Comparison of ENCODE assay signal across 8 cellular contexts in the genomic region with DNA sequence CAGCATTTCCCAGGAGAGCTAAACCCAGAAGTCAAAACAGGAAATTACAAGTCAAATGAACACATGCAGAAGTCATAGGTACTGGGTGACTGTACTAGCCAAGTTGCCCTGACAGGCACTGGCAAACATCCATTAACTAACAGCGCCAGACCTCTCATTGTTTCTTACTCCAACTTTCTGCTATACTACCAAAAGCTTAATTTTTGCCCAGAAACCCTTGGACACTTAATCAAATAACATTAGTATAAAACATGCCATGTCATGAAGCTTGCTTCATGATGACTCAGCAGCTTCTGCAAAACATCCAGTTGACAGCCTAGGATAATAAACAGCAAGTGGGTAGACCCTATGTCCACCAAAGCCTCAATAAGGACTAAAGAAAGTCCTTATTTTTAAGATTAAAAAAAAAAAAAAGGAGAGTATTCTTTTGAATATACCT. TPM values are rescaled to one million over a fixed set of nuclear protein-coding genes. Genes with fewer than 3 reads are reported as not detected.
DNase-seq lines count a peak whose midpoint lies in the region; ATAC-seq and TF ChIP-seq lines count a peak whose summit lies in the region.

No MANE protein-coding gene starts in this region.

- no peaks in the 10 kb centered on the region for H3K36me3 ChIP-seq in CD4-positive, alpha-beta memory T cell (ENCODE audit: insufficient read depth, low read length)

- no peaks in the 10 kb centered on the region for H3K9me3 ChIP-seq in CD4-positive, alpha-beta memory T cell (ENCODE audit: control insufficient read depth in 1 of 2, low read length in 2 of 2)

- peaks cover 0 to 11% of the 10 kb centered on the region in 2 donors for H3K36me3 Mint-ChIP-seq in CD4-positive, alpha-beta memory T cell
- H3K36me3 Mint-ChIP-seq in activated CD8-positive, alpha-beta T cell treated with anti-CD3 and anti-CD28 coated beads for 36 hours (ENCODE audit: low read depth): peaks cover 41% of the 10 kb centered on the region

- peak overlapping the region; percentile 58 to 86 (median 80) for H3K4me3 Mint-ChIP-seq in CD4-positive, alpha-beta memory T cell
- H3K4me3 Mint-ChIP-seq in activated CD8-positive, alpha-beta T cell treated with anti-CD3 and anti-CD28 coated beads for 36 hours: peak overlapping the region; percentile 97

- no peak overlapping the region for H3K27ac ChIP-seq in CD4-positive, alpha-beta memory T cell (ENCODE audit: low read depth, low read length)

- no peak for TF ChIP-seq CTCF in activated CD8-positive, alpha-beta T cell treated with anti-CD3 and anti-CD28 coated beads for 36 hours (IDR thresholded peaks at IDR 0.05)

- peak; percentile 8 to 46 (median 24) for DNase-seq in CD4-positive, alpha-beta memory T cell
- DNase-seq in activated CD8-positive, alpha-beta T cell treated with anti-CD3 and anti-CD28 coated beads for 36 hours: peak; percentile 17
- DNase-seq in kidney glomerular epithelial cell (lab: John Stamatoyannopoulos, UW) (peak; percentile 19), putamen (ENCODE audit: low spot score) (no peak), NCI-H345 (lab: John Stamatoyannopoulos, UW) (no peak)

- peak overlapping the region; percentile 61 to 93 (median 75) for H3K27ac Mint-ChIP-seq in CD4-positive, alpha-beta memory T cell
- peak overlapping the region; percentile 94 for H3K27ac Mint-ChIP-seq in activated CD8-positive, alpha-beta T cell treated with anti-CD3 and anti-CD28 coated beads for 36 hours

- TF ChIP-seq RAD21 in Ishikawa (IDR thresholded peaks at IDR 0.05; ENCODE audit: low read depth): no peak

- peaks cover 0 to 5% (median 0%) of the 10 kb centered on the region in 8 donors for H3K9me3 Mint-ChIP-seq in CD4-positive, alpha-beta memory T cell
- no peaks in the 10 kb centered on the region for H3K9me3 Mint-ChIP-seq in activated CD8-positive, alpha-beta T cell treated with anti-CD3 and anti-CD28 coated beads for 36 hours

- H3K4me3 ChIP-seq in CD4-positive, alpha-beta memory T cell (ENCODE audit: low read length in 2 of 2): no peak overlapping the region

- POLR2A ChIA-PET in CD4-positive, alpha-beta memory T cell (lab: Charles Lee; ENCODE audit: partially characterized antibody): interaction anchor here (0.6 to 4.0 kb wide), 5 partner anchors 11 to 560 kb away, joined by 3 to 35 read pairs (median 8); partner anchors contain the start of gene FAM8A1
- POLR2A ChIA-PET in activated CD8-positive, alpha-beta T cell treated with anti-CD3 and anti-CD28 coated beads for 36 hours (lab: Charles Lee): interaction anchor here (0.8 to 3.8 kb wide), 7 partner anchors 11 to 102 kb away, joined by 3 to 32 read pairs (median 4); no protein-coding TSS in a partner anchor

- peaks cover 58% of the 10 kb centered on the region for H3K4me1 ChIP-seq in CD4-positive, alpha-beta memory T cell (ENCODE audit: insufficient read depth, low read length)

- no peak for ATAC-seq in activated CD8-positive, alpha-beta T cell treated with anti-CD3 and anti-CD28 coated beads for 36 hours
- ATAC-seq in HG03139 (IDR thresholded peaks at IDR 0.05; ENCODE audit: unreplicated experiment) (no peak), GM21737 (IDR thresholded peaks at IDR 0.05; ENCODE audit: unreplicated experiment) (no peak)

- CTCF ChIA-PET in CD4-positive, alpha-beta memory T cell (lab: Charles Lee; ENCODE audit: partially characterized antibody): interaction anchor here (1.1 to 5.0 kb wide), 13 partner anchors 8 to 119 kb away, joined by 3 to 68 read pairs (median 13); partner anchors contain the start of gene FAM8A1
- CTCF ChIA-PET in activated CD8-positive, alpha-beta T cell treated with anti-CD3 and anti-CD28 coated beads for 36 hours (lab: Charles Lee): interaction anchor here (0.7 to 3.8 kb wide), 6 partner anchors 11 to 102 kb away, joined by 3 to 26 read pairs (median 18); partner anchors contain the start of gene FAM8A1

- intact Hi-C loops in CD4-positive, alpha-beta memory T cell (cut with micrococcal nuclease): loop anchor here (5.0 kb wide), 1 partner anchor 114 kb away; no protein-coding TSS in a partner anchor
- intact Hi-C loops in activated CD8-positive, alpha-beta T cell treated with anti-CD3 and anti-CD28 coated beads for 36 hours (cut with micrococcal nuclease): loop anchor here (10.0 kb wide), 2 partner anchors 48 to 102 kb away; no protein-coding TSS in a partner anchor

- H3K27me3 ChIP-seq in CD4-positive, alpha-beta memory T cell (ENCODE audit: insufficient read depth, low read length): no peaks in the 10 kb centered on the region

- H3K27me3 Mint-ChIP-seq in CD4-positive, alpha-beta memory T cell: no peaks in the 10 kb centered on the region
- no peaks in the 10 kb centered on the region for H3K27me3 Mint-ChIP-seq in activated CD8-positive, alpha-beta T cell treated with anti-CD3 and anti-CD28 coated beads for 36 hours

- TF ChIP-seq EP300 in Ishikawa (IDR thresholded peaks at IDR 0.05; ENCODE audit: borderline replicate concordance): no peak

- peaks cover 27 to 73% (median 51%) of the 10 kb centered on the region in 4 donors for H3K4me1 Mint-ChIP-seq in CD4-positive, alpha-beta memory T cell
- H3K4me1 Mint-ChIP-seq in activated CD8-positive, alpha-beta T cell treated with anti-CD3 and anti-CD28 coated beads for 36 hours (ENCODE audit: low read depth): peaks cover 39% of the 10 kb centered on the region

TF ChIP-seq in Ishikawa, 13 proteins besides CTCF, POLR2A, EP300 and RAD21:
- no peak for TF ChIP-seq YY1 (IDR thresholded peaks at IDR 0.05; ENCODE audit: low read depth)
- 0 out of 2 replicates have a peak, but pooled peaks have one; percentile 12 for TF ChIP-seq NFIC (IDR thresholded peaks at IDR 0.05)

RNA-seq across cellular contexts. Expression of gene NUP153, which starts 3.5 kb away (rescaled TPM):
- 10 to 100 TPM; 57.0 to 60.7 TPM for total RNA-seq in CD4-positive, alpha-beta memory T cell
- polyA plus RNA-seq in CD4-positive, alpha-beta memory T cell: 1 to 10 TPM; 1.9 to 6.9 TPM
- 10 to 100 TPM; 76.4 to 78.2 TPM for total RNA-seq in activated CD8-positive, alpha-beta T cell treated with anti-CD3 and anti-CD28 coated beads for 36 hours

Comparison
In these comparisons a context has a peak if more than half of its experiments do, and no peak if none do; other contexts are left out.
1. DNase-seq: peak in CD4-positive, alpha-beta memory T cell (5 of 5), activated CD8-positive, alpha-beta T cell treated with anti-CD3 and anti-CD28 coated beads for 36 hours (single experiment) and kidney glomerular epithelial cell (single experiment); none in putamen (single experiment) and NCI-H345 (single experiment).